13 cellular contexts compared by ENCODE assay signal in the genomic region with DNA sequence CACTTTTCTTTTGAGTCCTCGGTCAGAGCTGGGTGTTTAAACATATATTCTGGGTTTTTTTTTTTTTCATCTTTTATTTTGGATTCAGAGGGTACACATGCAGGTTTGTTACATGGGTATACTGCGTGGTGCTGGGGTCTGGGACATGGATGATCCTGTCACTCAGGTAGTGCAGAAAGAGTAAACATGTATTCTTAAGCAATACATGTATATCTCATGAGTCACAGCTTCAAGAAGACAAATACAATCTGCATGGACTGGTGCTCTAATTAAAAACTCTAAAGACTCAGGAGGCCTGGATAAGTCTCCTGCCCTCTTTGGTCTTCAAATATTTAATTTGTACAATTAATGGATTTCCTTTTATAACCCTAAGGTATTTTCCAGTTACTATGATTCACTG. TPM values are rescaled to one million over a fixed set of nuclear protein-coding genes. Genes with fewer than 3 reads are reported as not detected.
DNase-seq lines count a peak whose midpoint lies in the region; ATAC-seq and TF ChIP-seq lines count a peak whose summit lies in the region.
"Had no signal": no experiment of that assay in that cellular context is flagged by ENCODE, and none has a peak within 500 bp of the region (broad histone marks: within the 10 kb centered on the region; RNA-seq: fewer than 3 reads in every experiment).

No MANE protein-coding gene starts in this region.

- no peak for TF ChIP-seq CTCF in foreskin keratinocyte (conservative IDR thresholded peaks at IDR 0.05)

- H3K4me1 ChIP-seq in foreskin keratinocyte = peaks cover 43% of the 10 kb centered on the region
- H3K4me1 ChIP-seq: BLaER1 had no signal

- in situ Hi-C loops in G401 (cut with HindIII; ENCODE audit: low sequenced_read_pairs) = no loop called here

- H3K27me3 ChIP-seq in foreskin keratinocyte = no peaks in the 10 kb centered on the region
- H3K27me3 ChIP-seq: BLaER1 had no signal

- peak; percentile 60 for DNase-seq in HCEC 1CT
- peak; percentile 25 to 45 for DNase-seq in foreskin keratinocyte
- DNase-seq in renal cortical epithelial cell (ENCODE audit: low read depth) = peak; percentile 93
- no peak for DNase-seq in NCI-H2227 treated with DMSO at 0.1 percent for 48 hours (lab: John Stamatoyannopoulos, UW)
- no peak for DNase-seq in G401 (ENCODE audit: low spot score)
- no peak for DNase-seq in UCSD-AML1 (lab: John Stamatoyannopoulos, UW; ENCODE audit: unreplicated experiment)
- DNase-seq: DMS79 treated with DMSO at 0.1 percent for 48 hours; NCI-H446; stimulated activated CD4-positive, alpha-beta T cell treated with anti-CD3 and anti-CD28 coated beads, Interleukin-4, amount 100 ng/mL, for 4 hours; WERI-Rb-1 had no signal

- H3K27ac ChIP-seq in foreskin keratinocyte = peak overlapping the region; percentile 3
- H3K27ac ChIP-seq: BLaER1, WERI-Rb-1 had no signal

- ATAC-seq in SK-N-SH treated with all-trans-retinoic acid at 6 μM for 48 hours = peak; percentile 13; the same call in 2 of the 3 replicates
- peak; percentile 62 for ATAC-seq in foreskin keratinocyte
- ATAC-seq in HG03460 (IDR thresholded peaks at IDR 0.05; ENCODE audit: unreplicated experiment) = no peak

TF ChIP-seq in SK-N-SH treated with all-trans-retinoic acid at 6 μM for 48 hours, 23 proteins besides CTCF, POLR2A, EP300 and RAD21:
- TF ChIP-seq, protein P1, sequence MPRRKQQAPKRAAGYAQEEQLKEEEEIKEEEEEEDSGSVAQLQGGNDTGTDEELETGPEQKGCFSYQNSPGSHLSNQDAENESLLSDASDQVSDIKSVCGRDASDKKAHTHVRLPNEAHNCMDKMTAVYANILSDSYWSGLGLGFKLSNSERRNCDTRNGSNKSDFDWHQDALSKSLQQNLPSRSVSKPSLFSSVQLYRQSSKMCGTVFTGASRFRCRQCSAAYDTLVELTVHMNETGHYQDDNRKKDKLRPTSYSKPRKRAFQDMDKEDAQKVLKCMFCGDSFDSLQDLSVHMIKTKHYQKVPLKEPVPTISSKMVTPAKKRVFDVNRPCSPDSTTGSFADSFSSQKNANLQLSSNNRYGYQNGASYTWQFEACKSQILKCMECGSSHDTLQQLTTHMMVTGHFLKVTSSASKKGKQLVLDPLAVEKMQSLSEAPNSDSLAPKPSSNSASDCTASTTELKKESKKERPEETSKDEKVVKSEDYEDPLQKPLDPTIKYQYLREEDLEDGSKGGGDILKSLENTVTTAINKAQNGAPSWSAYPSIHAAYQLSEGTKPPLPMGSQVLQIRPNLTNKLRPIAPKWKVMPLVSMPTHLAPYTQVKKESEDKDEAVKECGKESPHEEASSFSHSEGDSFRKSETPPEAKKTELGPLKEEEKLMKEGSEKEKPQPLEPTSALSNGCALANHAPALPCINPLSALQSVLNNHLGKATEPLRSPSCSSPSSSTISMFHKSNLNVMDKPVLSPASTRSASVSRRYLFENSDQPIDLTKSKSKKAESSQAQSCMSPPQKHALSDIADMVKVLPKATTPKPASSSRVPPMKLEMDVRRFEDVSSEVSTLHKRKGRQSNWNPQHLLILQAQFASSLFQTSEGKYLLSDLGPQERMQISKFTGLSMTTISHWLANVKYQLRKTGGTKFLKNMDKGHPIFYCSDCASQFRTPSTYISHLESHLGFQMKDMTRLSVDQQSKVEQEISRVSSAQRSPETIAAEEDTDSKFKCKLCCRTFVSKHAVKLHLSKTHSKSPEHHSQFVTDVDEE (CRISPR knock-in tag; IDR thresholded peaks at IDR 0.05) = no peak
- TF ChIP-seq, protein P2, sequence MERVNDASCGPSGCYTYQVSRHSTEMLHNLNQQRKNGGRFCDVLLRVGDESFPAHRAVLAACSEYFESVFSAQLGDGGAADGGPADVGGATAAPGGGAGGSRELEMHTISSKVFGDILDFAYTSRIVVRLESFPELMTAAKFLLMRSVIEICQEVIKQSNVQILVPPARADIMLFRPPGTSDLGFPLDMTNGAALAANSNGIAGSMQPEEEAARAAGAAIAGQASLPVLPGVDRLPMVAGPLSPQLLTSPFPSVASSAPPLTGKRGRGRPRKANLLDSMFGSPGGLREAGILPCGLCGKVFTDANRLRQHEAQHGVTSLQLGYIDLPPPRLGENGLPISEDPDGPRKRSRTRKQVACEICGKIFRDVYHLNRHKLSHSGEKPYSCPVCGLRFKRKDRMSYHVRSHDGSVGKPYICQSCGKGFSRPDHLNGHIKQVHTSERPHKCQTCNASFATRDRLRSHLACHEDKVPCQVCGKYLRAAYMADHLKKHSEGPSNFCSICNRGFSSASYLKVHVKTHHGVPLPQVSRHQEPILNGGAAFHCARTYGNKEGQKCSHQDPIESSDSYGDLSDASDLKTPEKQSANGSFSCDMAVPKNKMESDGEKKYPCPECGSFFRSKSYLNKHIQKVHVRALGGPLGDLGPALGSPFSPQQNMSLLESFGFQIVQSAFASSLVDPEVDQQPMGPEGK (CRISPR knock-in tag; IDR thresholded peaks at IDR 0.05; ENCODE audit: borderline replicate concordance) = no peak
- TF ChIP-seq ISL1 (CRISPR knock-in tag; IDR thresholded peaks at IDR 0.05) = peak; percentile 47; the same call in 1 of the 2 replicates

RNA-seq across cellular contexts. Expression of a gene that starts 50.6 kb away (rescaled TPM):
- 93.8 and 110 TPM in 2 replicates for total RNA-seq in foreskin keratinocyte
- 28.0 and 35.5 TPM in 2 replicates for polyA plus RNA-seq in foreskin keratinocyte
- total RNA-seq in renal cortical epithelial cell = 109 and 145 TPM in 2 replicates
- not detected in 2 replicates for total RNA-seq in G401 (2014; rRNA removed; shearing (Covaris generic))

Comparison
In these comparisons a context has a peak if more than half of its experiments do, and no peak if none do; other contexts are left out.
1. DNase-seq: peak in HCEC 1CT (single experiment), foreskin keratinocyte (2 of 2) and renal cortical epithelial cell (single experiment); none in NCI-H2227 treated with DMSO at 0.1 percent for 48 hours (single experiment), G401 (single experiment) and UCSD-AML1 (single experiment).
2. RNA of a gene that starts 50.6 kb away (total RNA-seq): 109 to 145 TPM in renal cortical epithelial cell and 93.8 to 110 TPM in foreskin keratinocyte; not detected in G401; every median in the first group is over 10 times any median in the second.